ENCODE assay signal across 8 cellular contexts in genomic region chr2:191555092-191555742, GRCh38.
A peak's percentile ranks its signal among the peaks of the same experiment; 100 is the strongest.
DNase-seq lines count a peak whose midpoint lies in the region; ATAC-seq lines count a peak whose summit lies in the region.

No MANE protein-coding gene starts in this region.

- ATAC-seq in GM19463 (IDR thresholded peaks at IDR 0.05; ENCODE audit: unreplicated experiment): peak; percentile 93
- ATAC-seq in HG03521 (IDR thresholded peaks at IDR 0.05; ENCODE audit: unreplicated experiment): peak; percentile 94

- DNase-seq in COR-L47 (lab: John Stamatoyannopoulos, UW): peak; percentile 74
- DNase-seq in NCI-H748 treated with DMSO at 0.1 percent for 48 hours (lab: John Stamatoyannopoulos, UW): peak; percentile 77
- DNase-seq in activated CD4-positive, alpha-beta T cell treated with anti-CD3 and anti-CD28 coated beads, Interleukin-2, amount 50 U/mL, for 4 hours: peak; percentile 80
- peak; percentile 75 for DNase-seq in effector CD8-positive, alpha-beta T cell (lab: John Stamatoyannopoulos, UW)
- DNase-seq in lung microvascular endothelial cell (ENCODE audit: low read depth in 2 of 2): peak; percentile 81 to 87
- peak; percentile 76 for DNase-seq in stimulated activated CD8-positive, alpha-beta memory T cell treated with anti-CD3 and anti-CD28 coated beads, Interleukin-15, amount 100 ng/mL, for 1 hour (ENCODE audit: low read depth)

Comparison
In these comparisons a context has a peak if more than half of its experiments do, and no peak if none do; other contexts are left out.
1. Peak in every context shown above with its lines: DNase-seq and ATAC-seq.